In the genomic region with DNA sequence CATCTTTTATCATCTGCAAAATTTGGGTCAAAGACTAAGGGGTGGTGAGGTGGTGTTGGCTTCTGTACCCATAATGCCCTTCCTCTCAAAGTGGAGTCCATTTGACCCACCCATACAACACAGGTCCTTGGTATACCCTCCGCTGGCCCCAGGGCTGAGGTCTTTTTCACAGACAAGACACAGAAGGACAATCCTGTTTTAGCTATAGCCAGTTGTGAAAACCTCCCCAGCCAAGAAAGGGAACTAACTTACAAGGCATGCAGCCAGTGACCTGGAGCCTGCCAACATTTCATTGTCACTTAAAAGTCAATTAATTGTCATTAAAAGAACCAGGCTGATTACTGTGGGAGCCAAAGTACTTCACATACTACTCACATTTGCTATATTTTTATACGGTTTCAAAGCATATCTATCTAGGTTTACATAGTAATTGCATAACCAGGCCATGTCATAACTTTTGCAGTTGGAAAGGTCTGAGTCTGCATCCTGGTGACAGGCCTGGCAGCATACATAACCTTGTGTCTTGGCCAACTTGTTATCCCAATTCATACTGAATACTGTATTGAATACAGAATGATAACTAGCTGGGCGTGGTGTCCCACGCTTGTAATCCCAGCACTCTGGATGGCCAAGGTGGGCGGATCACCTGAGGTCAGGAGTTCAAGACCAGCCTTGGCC, we compare ENCODE assay signal across 19 cellular contexts. TPM values are rescaled to one million over a fixed set of nuclear protein-coding genes. Genes with fewer than 3 reads are reported as not detected.
DNase-seq lines count a peak whose midpoint lies in the region; ATAC-seq and TF ChIP-seq lines count a peak whose summit lies in the region.
"Had no signal": no experiment of that assay in that cellular context is flagged by ENCODE, and none has a peak within 500 bp of the region (broad histone marks: within the 10 kb centered on the region; RNA-seq: fewer than 3 reads in every experiment).

No MANE protein-coding gene starts in this region.

- no peak overlapping the region for H3K4me2 ChIP-seq in GM23248 (ENCODE audit: unreplicated experiment)
- H3K4me2 ChIP-seq in PC-3 (ENCODE audit: low read length), result no peak overlapping the region
- no peak overlapping the region for H3K4me2 ChIP-seq in SK-N-SH
- H3K4me2 ChIP-seq: BLaER1 had no signal

- ATAC-seq in PC-3, result peak; percentile 5; the same call in 1 of the 2 replicates
- ATAC-seq in memory B cell (ENCODE audit: low read depth), result no peak
- ATAC-seq in GM21360 (IDR thresholded peaks at IDR 0.05; ENCODE audit: unreplicated experiment), result no peak
- no peak for ATAC-seq in HG02610 (IDR thresholded peaks at IDR 0.05; ENCODE audit: unreplicated experiment)
- ATAC-seq: activated T-cell treated with anti-CD3 and anti-CD28 coated beads, Interleukin-2, amount 50 U/mL, for 4 hours had no signal

- intact Hi-C loops in PC-3 (cut with micrococcal nuclease), result no loop called here

- no peaks in the 10 kb centered on the region for H4K20me1 ChIP-seq in GM23248 (ENCODE audit: insufficient read depth)
- H4K20me1 ChIP-seq in PC-3 (ENCODE audit: low read length), result peaks cover 4% of the 10 kb centered on the region
- H4K20me1 ChIP-seq in SK-N-SH (ENCODE audit: insufficient read depth), result peaks cover 2% of the 10 kb centered on the region; the same call in 1 of the 2 replicates

- H3F3A ChIP-seq in GM23248 (ENCODE audit: insufficient read depth) (peaks cover 53% of the 10 kb centered on the region), PC-3 (ENCODE audit: low read length, unreplicated experiment) (peaks cover 13% of the 10 kb centered on the region), SK-N-SH (replicated peaks; ENCODE audit: insufficient read depth) (peaks cover 30% of the 10 kb centered on the region)

- no peak overlapping the region for H3K4me3 Mint-ChIP-seq in memory B cell
- H3K4me3 Mint-ChIP-seq: activated T-cell treated with anti-CD3 and anti-CD28 coated beads, Interleukin-2, amount 50 U/mL, for 4 hours had no signal

- H3K27me3 ChIP-seq in GM23248 (replicated peaks; ENCODE audit: insufficient read depth) (no peaks in the 10 kb centered on the region), PC-3 (ENCODE audit: low read length) (no peaks in the 10 kb centered on the region), SK-N-SH (ENCODE audit: insufficient read depth) (no peaks in the 10 kb centered on the region)
- H3K27me3 ChIP-seq: BLaER1, SJSA1 had no signal

- peaks cover 7% of the 10 kb centered on the region for H3K4me1 Mint-ChIP-seq in memory B cell

- H2AFZ ChIP-seq in GM23248 (no peak overlapping the region), PC-3 (ENCODE audit: low read length) (no peak overlapping the region), SK-N-SH (ENCODE audit: low read depth) (no peak overlapping the region)

- H3K79me2 ChIP-seq in GM23248 (ENCODE audit: insufficient read depth) (no peaks in the 10 kb centered on the region), PC-3 (ENCODE audit: low read length) (no peaks in the 10 kb centered on the region), SK-N-SH (ENCODE audit: insufficient read depth) (no peaks in the 10 kb centered on the region)

- H3K9me3 ChIP-seq in GM23248 (ENCODE audit: low read depth) (no peaks in the 10 kb centered on the region), PC-3 (ENCODE audit: low read length) (no peaks in the 10 kb centered on the region), SK-N-SH (no peaks in the 10 kb centered on the region)
- H3K9me3 ChIP-seq: BLaER1, SJSA1 had no signal

- H3K9me2 ChIP-seq in GM23248 (ENCODE audit: insufficient read depth) (no peaks in the 10 kb centered on the region), PC-3 (replicated peaks; ENCODE audit: low read length) (no peaks in the 10 kb centered on the region), SK-N-SH (no peaks in the 10 kb centered on the region)

- H3K4me3 ChIP-seq in GM23248 (no peak overlapping the region), PC-3 (ENCODE audit: low read length) (no peak overlapping the region), SK-N-SH (ENCODE audit: low read depth in 2 of 2, low read length in 1 of 2) (no peak overlapping the region)
- H3K4me3 ChIP-seq: BLaER1, SJSA1 had no signal

- peaks cover 5% of the 10 kb centered on the region for H3K36me3 Mint-ChIP-seq in memory B cell

- TF ChIP-seq CTCF in PC-3 (conservative IDR thresholded peaks at IDR 0.05; ENCODE audit: low read depth, low read length) (no peak), SK-N-SH (IDR thresholded peaks at IDR 0.05) (no peak)

- H3K36me3 ChIP-seq in GM23248 (ENCODE audit: low read depth) (peaks cover 17% of the 10 kb centered on the region), PC-3 (ENCODE audit: low read depth, low read length) (peaks cover 31% of the 10 kb centered on the region; the same call in 1 of the 2 replicates), SK-N-SH (replicated peaks in 1 of 2; ENCODE audit: control insufficient read depth in 1 of 2, insufficient read depth in 2 of 2, low read length in 1 of 2) (peaks cover 23 to 39% of the 10 kb centered on the region in 2 experiments)

- H3K4me1 ChIP-seq in GM23248 (ENCODE audit: insufficient read depth) (no peaks in the 10 kb centered on the region), PC-3 (ENCODE audit: insufficient read depth, low read length) (no peaks in the 10 kb centered on the region), SK-N-SH (ENCODE audit: control insufficient read depth in 1 of 2, insufficient read depth in 2 of 2, low read depth in 1 of 2, low read length in 1 of 2) (peaks cover 0 to 4% of the 10 kb centered on the region in 2 experiments; a peak in 2 of 4 replicates)
- H3K4me1 ChIP-seq: SJSA1 had no signal

- no peak for TF ChIP-seq EP300 in SK-N-SH (IDR thresholded peaks at IDR 0.05; ENCODE audit: borderline replicate concordance in 1 of 2, low read depth in 1 of 2, low read length in 1 of 2)

- H3K9me3 Mint-ChIP-seq in memory B cell, result no peaks in the 10 kb centered on the region
- H3K9me3 Mint-ChIP-seq: activated T-cell treated with anti-CD3 and anti-CD28 coated beads, Interleukin-2, amount 50 U/mL, for 4 hours had no signal

- DNase-seq in GM23248, result peak; percentile 49
- peak; percentile 62 for DNase-seq in PC-3
- DNase-seq in fibroblast of peridontal ligament (ENCODE audit: extremely low read depth), result peak; percentile 36
- DNase-seq in memory B cell (ENCODE audit: low spot score in 2 of 2), result no peak
- no peak for DNase-seq in SK-N-SH
- DNase-seq in NCI-H748 (lab: John Stamatoyannopoulos, UW; ENCODE audit: unreplicated experiment), result no peak
- DNase-seq: activated CD4-positive, alpha-beta T cell treated with anti-CD3 and anti-CD28 coated beads for 48 hours; activated T-cell treated with anti-CD3 and anti-CD28 coated beads, Interleukin-2, amount 50 U/mL, for 4 hours; DMS153; HCEC 1CT; NCI-H2029 treated with DMSO at 0.1 percent for 48 hours; NCI-H524; small intestine; T1000; trophoblast cell had no signal

- in situ Hi-C loops in GM23248 (cut with MboI), result no loop called here

- H3K27ac ChIP-seq in GM23248 (no peak overlapping the region), PC-3 (ENCODE audit: low read length) (no peak overlapping the region), SK-N-SH (ENCODE audit: low read depth in 2 of 2, low read length in 1 of 2) (no peak overlapping the region)
- H3K27ac ChIP-seq: BLaER1, SJSA1 had no signal

- POLR2A ChIA-PET in PC-3 (lab: Charles Lee; ENCODE audit: unreplicated experiment) (no interaction called here), SK-N-SH (lab: Yijun Ruan, JAX) (no interaction called here)

- H3K27ac Mint-ChIP-seq in memory B cell, result peak overlapping the region; percentile 81

- no peaks in the 10 kb centered on the region for H3K27me3 Mint-ChIP-seq in memory B cell

- WGBS in GM23248 (ENCODE audit: low coverage in 1 of 2, low lambda C conversion rate in 2 of 2, missing lambda C conversion rate in 2 of 2), 2 experiments, result 87 to 88% methylated on average over 5 of the region's 5 CpGs
- 95% methylated on average over 5 of the region's 5 CpGs for WGBS in SK-N-SH (ENCODE audit: low lambda C conversion rate)

- no peak overlapping the region for H3K9ac ChIP-seq in GM23248
- no peak overlapping the region for H3K9ac ChIP-seq in PC-3 (ENCODE audit: low read length)
- H3K9ac ChIP-seq in SK-N-SH, result no peak overlapping the region
- H3K9ac ChIP-seq: BLaER1 had no signal

- BruUV-seq in PC-3 (replicated peaks; lab: Mats Ljungman, UMichigan), result no TSS peak

- CTCF ChIA-PET in PC-3 (lab: Charles Lee), result interaction anchor here (0.6 kb wide), 1 partner anchor 327 kb away, joined by 3 read pairs; no protein-coding TSS in a partner anchor
- CTCF ChIA-PET in SK-N-SH (lab: Yijun Ruan, JAX), result interaction anchor here (1.9 to 8.9 kb wide), 4 partner anchors 7 to 555 kb away, joined by 5 to 199 read pairs (median 64); no protein-coding TSS in a partner anchor

- no peak for TF ChIP-seq RAD21 in SK-N-SH (IDR thresholded peaks at IDR 0.05; ENCODE audit: low read length)

TF ChIP-seq in SK-N-SH, 30 proteins besides CTCF, POLR2A, EP300 and RAD21 (continues in another document):
- TF ChIP-seq CHD2 (IDR thresholded peaks at IDR 0.05; ENCODE audit: low read length, partially characterized antibody) (no peak), RFX5 (IDR thresholded peaks at IDR 0.05; ENCODE audit: low read length) (no peak), SMC3 (IDR thresholded peaks at IDR 0.05; ENCODE audit: low read depth, low read length) (no peak), FOXJ3 (CRISPR knock-in tag; IDR thresholded peaks at IDR 0.05) (no peak), ELF1 (IDR thresholded peaks at IDR 0.05) (no peak), RCOR1 (IDR thresholded peaks at IDR 0.05; ENCODE audit: low read length) (no peak), TCF12 (IDR thresholded peaks at IDR 0.05) (no peak), MXI1 (IDR thresholded peaks at IDR 0.05; ENCODE audit: low read depth, low read length) (no peak), TEAD4 (IDR thresholded peaks at IDR 0.05; ENCODE audit: borderline replicate concordance, insufficient read depth) (no peak), FOXM1 (IDR thresholded peaks at IDR 0.05; ENCODE audit: low read depth) (no peak), EZH2phosphoT487 (IDR thresholded peaks at IDR 0.05; ENCODE audit: borderline replicate concordance, low read depth) (no peak)
- TF ChIP-seq, protein P1, sequence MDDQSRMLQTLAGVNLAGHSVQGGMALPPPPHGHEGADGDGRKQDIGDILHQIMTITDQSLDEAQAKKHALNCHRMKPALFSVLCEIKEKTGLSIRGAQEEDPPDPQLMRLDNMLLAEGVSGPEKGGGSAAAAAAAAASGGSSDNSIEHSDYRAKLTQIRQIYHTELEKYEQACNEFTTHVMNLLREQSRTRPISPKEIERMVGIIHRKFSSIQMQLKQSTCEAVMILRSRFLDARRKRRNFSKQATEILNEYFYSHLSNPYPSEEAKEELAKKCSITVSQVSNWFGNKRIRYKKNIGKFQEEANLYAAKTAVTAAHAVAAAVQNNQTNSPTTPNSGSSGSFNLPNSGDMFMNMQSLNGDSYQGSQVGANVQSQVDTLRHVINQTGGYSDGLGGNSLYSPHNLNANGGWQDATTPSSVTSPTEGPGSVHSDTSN (IDR thresholded peaks at IDR 0.05), result no peak

RNA-seq across cellular contexts. Expression of gene NRBF2, which starts 31.1 kb away (rescaled TPM):
- 31.7 and 31.8 TPM in 2 replicates for total RNA-seq in GM23248 (2014; rRNA removed; shearing (Covaris generic))
- 61.6 and 64.0 TPM in 2 replicates for polyA plus RNA-seq in GM23248 (2016; fragmentation: Nextera tagmentation; extraction: Ambion mirVana)
- 43.4 and 44.4 TPM in 2 replicates for total RNA-seq in PC-3 (2014; rRNA removed)
- polyA plus RNA-seq in SK-N-SH (2012; rRNA removed), result 8.9 and 13.2 TPM in 2 replicates
- 15.2 and 16.8 TPM in 2 replicates for polyA plus RNA-seq in SK-N-SH (2012; cell fraction: cytosol; rRNA removed)
- 2.9 and 5.6 TPM in 2 replicates for polyA plus RNA-seq in SK-N-SH (2012; cell fraction: nucleus; rRNA removed)

Comparison
In these comparisons a context has a peak if more than half of its experiments do, and no peak if none do; other contexts are left out.
1. DNase-seq: peak in GM23248 (single experiment), PC-3 (single experiment) and fibroblast of peridontal ligament (single experiment); none in memory B cell (0 of 2), SK-N-SH (single experiment) and NCI-H748 (single experiment).